ENCODE assay signal across 1 cellular context in the genomic region with DNA sequence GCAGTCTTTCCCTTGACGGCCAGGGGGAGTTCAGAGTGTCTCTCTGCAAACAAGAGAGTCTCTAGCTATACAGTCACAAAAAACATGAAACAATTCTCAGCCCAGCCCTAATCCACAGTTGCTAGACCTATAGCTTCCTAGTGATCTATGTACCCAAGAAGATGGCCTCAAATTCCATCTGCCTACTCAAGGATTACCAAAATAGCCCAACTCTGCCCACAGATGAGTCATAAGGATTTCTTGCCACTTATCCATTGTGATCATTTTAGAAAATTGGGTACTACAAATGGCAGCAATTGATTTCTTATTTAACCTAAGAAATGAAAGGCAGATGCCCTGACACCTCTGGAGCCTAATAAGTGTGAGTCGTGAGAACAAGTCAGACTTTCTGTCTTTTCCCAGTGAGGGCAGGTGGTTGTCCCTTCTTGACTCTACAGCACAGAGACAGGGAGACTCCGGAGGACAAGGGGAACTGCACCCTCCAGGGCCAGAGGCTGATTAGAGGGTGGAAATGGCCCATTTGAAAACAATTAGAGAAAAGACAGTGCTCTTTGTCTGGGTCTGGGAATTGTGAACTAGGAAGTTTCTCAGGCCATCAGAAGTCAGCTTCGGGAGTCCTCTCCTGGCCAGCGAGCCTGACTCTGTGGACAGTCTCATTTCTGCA.
TF ChIP-seq lines count a peak whose summit lies in the region.

No MANE protein-coding gene starts in this region.

TF ChIP-seq in SK-N-SH, 30 proteins besides CTCF, POLR2A, EP300 and RAD21 (continued from another document):
- TF ChIP-seq JUND (IDR thresholded peaks at IDR 0.05) (0 out of 2 replicates have a peak, but pooled peaks have one; percentile 33), FOSL2 (IDR thresholded peaks at IDR 0.05; ENCODE audit: borderline replicate concordance, low read depth) (peak; percentile 58; the same call in 1 of the 2 replicates), MEF2A (IDR thresholded peaks at IDR 0.05; ENCODE audit: borderline replicate concordance, low read depth) (peak; percentile 75; the same call in 1 of the 2 replicates)
TF ChIP-seq in SK-N-SH: peak in this region for 5.
